In genomic region chr10:78272329-78272728, GRCh38 we compare ENCODE assay signal across 29 cellular contexts.
"Had no signal": no experiment of that assay in that cellular context is flagged by ENCODE, and none has a peak within 500 bp of the region (broad histone marks: within the 10 kb centered on the region; RNA-seq: fewer than 3 reads in every experiment).

No MANE protein-coding gene starts in this region.

- H3K27me3 Mint-ChIP-seq: stimulated activated naive CD8-positive, alpha-beta T cell treated with anti-CD3 and anti-CD28 coated beads, Interleukin-15, amount 100 ng/mL, for 72 hours had no signal

- H3K27ac ChIP-seq: ovary, parathyroid adenoma, psoas muscle, right lobe of liver, sigmoid colon, suprapubic skin, testis, tibial artery, transverse colon, upper lobe of left lung, vagina had no signal

- H3K36me3 Mint-ChIP-seq: naive thymus-derived CD8-positive, alpha-beta T cell; natural killer cell treated with Interleukin-12 subunit alpha and Interleukin-12 subunit beta and Interleukin-15 and Interleukin-18, amount 100 ng/mL, for 72 hours; stimulated activated memory B cell treated with anti-CD40 and anti-IgM and Interleukin-4, amounts not matched to agents 10 μg/mL and 1 μg/mL and 100 μg/mL, for 72 hours had no signal

- H3K27ac Mint-ChIP-seq: natural killer cell treated with Interleukin-12 subunit alpha and Interleukin-12 subunit beta and Interleukin-15 and Interleukin-18, amount 100 ng/mL, for 72 hours; nephron progenitor cell; progenitor cell of endocrine pancreas; stimulated activated memory B cell treated with anti-CD40 and anti-IgM and Interleukin-4, amounts not matched to agents 10 μg/mL and 1 μg/mL and 100 μg/mL, for 72 hours; stimulated activated naive CD8-positive, alpha-beta T cell treated with anti-CD3 and anti-CD28 coated beads, Interleukin-15, amount 100 ng/mL, for 72 hours had no signal

- H3K4me3 ChIP-seq: ovary, psoas muscle, right lobe of liver, sigmoid colon, suprapubic skin, testis, tibial artery, transverse colon, upper lobe of left lung, vagina had no signal

- H3K36me3 ChIP-seq: ovary, right lobe of liver, sigmoid colon, suprapubic skin, tibial artery, transverse colon, upper lobe of left lung, vagina had no signal

- H3K27me3 ChIP-seq: ovary, right lobe of liver, sigmoid colon, suprapubic skin, testis, tibial artery, transverse colon, upper lobe of left lung, vagina had no signal

- DNase-seq: nephron progenitor cell; occipital lobe; ovary; right cardiac atrium; right lobe of liver; sigmoid colon; small intestine; stimulated activated CD4-positive, alpha-beta T cell treated with anti-CD3 and anti-CD28 coated beads, Interleukin-12 subunit alpha, Interleukin-12 subunit beta, amount 100 ng/mL, for 4 hours; stimulated activated CD4-positive, alpha-beta T cell treated with anti-CD3 and anti-CD28 coated beads, Interleukin-1b, Interleukin-23, amount 100 ng/mL, for 48 hours; stimulated activated CD4-positive, alpha-beta T cell treated with anti-CD3 and anti-CD28 coated beads, Interleukin-4, amount 100 ng/mL, for 1 hour; stimulated activated CD4-positive, alpha-beta T cell treated with anti-CD3 and anti-CD28 coated beads, Interleukin-4, amount 100 ng/mL, for 4 hours; stimulated activated CD8-positive, alpha-beta memory T cell treated with anti-CD3 and anti-CD28 coated beads, Interleukin-4, amount 100 ng/mL, for 48 hours; stimulated activated naive CD4-positive, alpha-beta T cell; stimulated activated naive CD8-positive, alpha-beta T cell treated with anti-CD3 and anti-CD28 coated beads, Interleukin-15, amount 100 ng/mL, for 72 hours; stimulated activated naive CD8-positive, alpha-beta T cell treated with anti-CD3 and anti-CD28 coated beads, Interleukin-15, Interleukin-2, amounts not matched to agents 100 U/mL and 50 U/mL, for 24 hours; substantia nigra; testis; tibial artery; transverse colon; upper lobe of left lung had no signal

- H3K4me3 Mint-ChIP-seq: naive thymus-derived CD8-positive, alpha-beta T cell; natural killer cell treated with Interleukin-12 subunit alpha and Interleukin-12 subunit beta and Interleukin-15 and Interleukin-18, amount 100 ng/mL, for 72 hours; nephron progenitor cell; neural crest cell; stimulated activated memory B cell treated with anti-CD40 and anti-IgM and Interleukin-4, amounts not matched to agents 10 μg/mL and 1 μg/mL and 100 μg/mL, for 72 hours; stimulated activated naive CD8-positive, alpha-beta T cell treated with anti-CD3 and anti-CD28 coated beads, Interleukin-15, amount 100 ng/mL, for 72 hours had no signal

- H3K4me1 Mint-ChIP-seq: stimulated activated memory B cell treated with anti-CD40 and anti-IgM and Interleukin-4, amounts not matched to agents 10 μg/mL and 1 μg/mL and 100 μg/mL, for 72 hours; stimulated activated naive CD8-positive, alpha-beta T cell treated with anti-CD3 and anti-CD28 coated beads, Interleukin-15, amount 100 ng/mL, for 72 hours had no signal

- H3K9me3 ChIP-seq: ovary, psoas muscle, right lobe of liver, suprapubic skin, testis, tibial artery, transverse colon, upper lobe of left lung, vagina had no signal

- H3K9me3 Mint-ChIP-seq: natural killer cell treated with Interleukin-12 subunit alpha and Interleukin-12 subunit beta and Interleukin-15 and Interleukin-18, amount 100 ng/mL, for 72 hours had no signal

- H3K4me1 ChIP-seq: right lobe of liver, suprapubic skin, testis, tibial artery, upper lobe of left lung, vagina had no signal
